In the genomic region with DNA sequence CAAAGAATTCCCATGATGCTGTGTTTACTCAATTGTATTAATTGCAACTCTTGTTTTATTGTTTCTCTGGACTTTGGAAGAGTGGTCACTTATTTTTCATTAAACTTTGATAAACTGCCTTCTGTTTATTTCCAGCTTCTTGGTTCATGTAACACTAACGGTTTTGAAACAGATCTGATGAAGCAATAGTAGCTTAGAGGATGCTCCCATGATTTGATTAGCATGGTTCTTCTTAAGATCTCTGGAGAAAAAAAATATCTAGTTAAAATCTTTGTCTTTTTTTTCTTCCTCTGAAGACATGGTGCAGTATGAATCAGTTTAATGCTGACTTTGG, we compare ENCODE assay signal across 1 cellular context.
TF ChIP-seq lines count a peak whose summit lies in the region.

No MANE protein-coding gene starts in this region.

TF ChIP-seq in HepG2, 621 proteins besides CTCF, POLR2A, EP300 and RAD21 (continued from another document):
- TF ChIP-seq, protein P1, sequence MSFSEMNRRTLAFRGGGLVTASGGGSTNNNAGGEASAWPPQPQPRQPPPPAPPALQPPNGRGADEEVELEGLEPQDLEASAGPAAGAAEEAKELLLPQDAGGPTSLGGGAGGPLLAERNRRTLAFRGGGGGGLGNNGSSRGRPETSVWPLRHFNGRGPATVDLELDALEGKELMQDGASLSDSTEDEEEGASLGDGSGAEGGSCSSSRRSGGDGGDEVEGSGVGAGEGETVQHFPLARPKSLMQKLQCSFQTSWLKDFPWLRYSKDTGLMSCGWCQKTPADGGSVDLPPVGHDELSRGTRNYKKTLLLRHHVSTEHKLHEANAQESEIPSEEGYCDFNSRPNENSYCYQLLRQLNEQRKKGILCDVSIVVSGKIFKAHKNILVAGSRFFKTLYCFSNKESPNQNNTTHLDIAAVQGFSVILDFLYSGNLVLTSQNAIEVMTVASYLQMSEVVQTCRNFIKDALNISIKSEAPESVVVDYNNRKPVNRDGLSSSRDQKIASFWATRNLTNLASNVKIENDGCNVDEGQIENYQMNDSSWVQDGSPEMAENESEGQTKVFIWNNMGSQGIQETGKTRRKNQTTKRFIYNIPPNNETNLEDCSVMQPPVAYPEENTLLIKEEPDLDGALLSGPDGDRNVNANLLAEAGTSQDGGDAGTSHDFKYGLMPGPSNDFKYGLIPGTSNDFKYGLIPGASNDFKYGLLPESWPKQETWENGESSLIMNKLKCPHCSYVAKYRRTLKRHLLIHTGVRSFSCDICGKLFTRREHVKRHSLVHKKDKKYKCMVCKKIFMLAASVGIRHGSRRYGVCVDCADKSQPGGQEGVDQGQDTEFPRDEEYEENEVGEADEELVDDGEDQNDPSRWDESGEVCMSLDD (CRISPR knock-in tag; IDR thresholded peaks at IDR 0.05; ENCODE audit: borderline replicate concordance) = no peak
- TF ChIP-seq MAFK (conservative IDR thresholded peaks at IDR 0.05 in 1 of 2, IDR thresholded peaks at IDR 0.05 in 1 of 2; ENCODE audit: low read length in 2 of 2) (peak; percentile 73 to 79; a peak in 2 of 4 replicates), RBFOX2 (IDR thresholded peaks at IDR 0.05; ENCODE audit: low read depth, low read length) (no peak), PRPF4 (IDR thresholded peaks at IDR 0.05; ENCODE audit: low read depth, low read length, poor library complexity, severe bottlenecking) (no peak), PLRG1 (conservative IDR thresholded peaks at IDR 0.05) (no peak), MXD4 (CRISPR knock-in tag; IDR thresholded peaks at IDR 0.05) (no peak), ZNF234 (CRISPR knock-in tag; conservative IDR thresholded peaks at IDR 0.05) (no peak), KLF11 (CRISPR knock-in tag; IDR thresholded peaks at IDR 0.05) (0 out of 2 replicates have a peak, but pooled peaks have one; percentile 21), FOXA1 (IDR thresholded peaks at IDR 0.05) (no peak), FOXA1 (CRISPR knock-in tag; IDR thresholded peaks at IDR 0.05) (no peak), SALL2 (CRISPR knock-in tag; IDR thresholded peaks at IDR 0.05) (no peak), ELF1 (CRISPR knock-in tag; IDR thresholded peaks at IDR 0.05) (no peak), CHD4 (IDR thresholded peaks at IDR 0.05; ENCODE audit: borderline replicate concordance, low read length) (0 out of 2 replicates have a peak, but pooled peaks have one; percentile 11), ZMYM3 (CRISPR knock-in tag; IDR thresholded peaks at IDR 0.05) (no peak), ZC3H13 (CRISPR knock-in tag; IDR thresholded peaks at IDR 0.05) (no peak), NCOR1 (IDR thresholded peaks at IDR 0.05; ENCODE audit: borderline replicate concordance, low read length) (no peak), ZSCAN22 (CRISPR knock-in tag; IDR thresholded peaks at IDR 0.05) (no peak), SIN3B (IDR thresholded peaks at IDR 0.05; ENCODE audit: low read length) (no peak), GATAD1 (CRISPR knock-in tag; IDR thresholded peaks at IDR 0.05) (no peak), CEBPB (IDR thresholded peaks at IDR 0.05; ENCODE audit: borderline replicate concordance, low read depth, low read length) (peak; percentile 49; the same call in 1 of the 2 replicates), KLF9 (CRISPR knock-in tag; IDR thresholded peaks at IDR 0.05; ENCODE audit: low read depth) (no peak), ZNF724P (CRISPR knock-in tag; IDR thresholded peaks at IDR 0.05; ENCODE audit: borderline replicate concordance) (no peak), ZFP36L1 (CRISPR knock-in tag; IDR thresholded peaks at IDR 0.05) (no peak), ISX (CRISPR knock-in tag; conservative IDR thresholded peaks at IDR 0.05) (no peak), GABPB1 (CRISPR knock-in tag; IDR thresholded peaks at IDR 0.05) (0 out of 2 replicates have a peak, but pooled peaks have one; percentile 0)
- TF ChIP-seq, protein P2, sequence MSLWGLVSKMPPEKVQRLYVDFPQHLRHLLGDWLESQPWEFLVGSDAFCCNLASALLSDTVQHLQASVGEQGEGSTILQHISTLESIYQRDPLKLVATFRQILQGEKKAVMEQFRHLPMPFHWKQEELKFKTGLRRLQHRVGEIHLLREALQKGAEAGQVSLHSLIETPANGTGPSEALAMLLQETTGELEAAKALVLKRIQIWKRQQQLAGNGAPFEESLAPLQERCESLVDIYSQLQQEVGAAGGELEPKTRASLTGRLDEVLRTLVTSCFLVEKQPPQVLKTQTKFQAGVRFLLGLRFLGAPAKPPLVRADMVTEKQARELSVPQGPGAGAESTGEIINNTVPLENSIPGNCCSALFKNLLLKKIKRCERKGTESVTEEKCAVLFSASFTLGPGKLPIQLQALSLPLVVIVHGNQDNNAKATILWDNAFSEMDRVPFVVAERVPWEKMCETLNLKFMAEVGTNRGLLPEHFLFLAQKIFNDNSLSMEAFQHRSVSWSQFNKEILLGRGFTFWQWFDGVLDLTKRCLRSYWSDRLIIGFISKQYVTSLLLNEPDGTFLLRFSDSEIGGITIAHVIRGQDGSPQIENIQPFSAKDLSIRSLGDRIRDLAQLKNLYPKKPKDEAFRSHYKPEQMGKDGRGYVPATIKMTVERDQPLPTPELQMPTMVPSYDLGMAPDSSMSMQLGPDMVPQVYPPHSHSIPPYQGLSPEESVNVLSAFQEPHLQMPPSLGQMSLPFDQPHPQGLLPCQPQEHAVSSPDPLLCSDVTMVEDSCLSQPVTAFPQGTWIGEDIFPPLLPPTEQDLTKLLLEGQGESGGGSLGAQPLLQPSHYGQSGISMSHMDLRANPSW (CRISPR knock-in tag; IDR thresholded peaks at IDR 0.05; ENCODE audit: borderline replicate concordance) = no peak
- TF ChIP-seq, protein P3, sequence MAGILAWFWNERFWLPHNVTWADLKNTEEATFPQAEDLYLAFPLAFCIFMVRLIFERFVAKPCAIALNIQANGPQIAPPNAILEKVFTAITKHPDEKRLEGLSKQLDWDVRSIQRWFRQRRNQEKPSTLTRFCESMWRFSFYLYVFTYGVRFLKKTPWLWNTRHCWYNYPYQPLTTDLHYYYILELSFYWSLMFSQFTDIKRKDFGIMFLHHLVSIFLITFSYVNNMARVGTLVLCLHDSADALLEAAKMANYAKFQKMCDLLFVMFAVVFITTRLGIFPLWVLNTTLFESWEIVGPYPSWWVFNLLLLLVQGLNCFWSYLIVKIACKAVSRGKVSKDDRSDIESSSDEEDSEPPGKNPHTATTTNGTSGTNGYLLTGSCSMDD (CRISPR knock-in tag; IDR thresholded peaks at IDR 0.05) = no peak
- TF ChIP-seq, protein P4, sequence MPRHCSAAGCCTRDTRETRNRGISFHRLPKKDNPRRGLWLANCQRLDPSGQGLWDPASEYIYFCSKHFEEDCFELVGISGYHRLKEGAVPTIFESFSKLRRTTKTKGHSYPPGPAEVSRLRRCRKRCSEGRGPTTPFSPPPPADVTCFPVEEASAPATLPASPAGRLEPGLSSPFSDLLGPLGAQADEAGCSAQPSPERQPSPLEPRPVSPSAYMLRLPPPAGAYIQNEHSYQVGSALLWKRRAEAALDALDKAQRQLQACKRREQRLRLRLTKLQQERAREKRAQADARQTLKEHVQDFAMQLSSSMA (CRISPR knock-in tag; IDR thresholded peaks at IDR 0.05) = no peak
- TF ChIP-seq, protein P5, sequence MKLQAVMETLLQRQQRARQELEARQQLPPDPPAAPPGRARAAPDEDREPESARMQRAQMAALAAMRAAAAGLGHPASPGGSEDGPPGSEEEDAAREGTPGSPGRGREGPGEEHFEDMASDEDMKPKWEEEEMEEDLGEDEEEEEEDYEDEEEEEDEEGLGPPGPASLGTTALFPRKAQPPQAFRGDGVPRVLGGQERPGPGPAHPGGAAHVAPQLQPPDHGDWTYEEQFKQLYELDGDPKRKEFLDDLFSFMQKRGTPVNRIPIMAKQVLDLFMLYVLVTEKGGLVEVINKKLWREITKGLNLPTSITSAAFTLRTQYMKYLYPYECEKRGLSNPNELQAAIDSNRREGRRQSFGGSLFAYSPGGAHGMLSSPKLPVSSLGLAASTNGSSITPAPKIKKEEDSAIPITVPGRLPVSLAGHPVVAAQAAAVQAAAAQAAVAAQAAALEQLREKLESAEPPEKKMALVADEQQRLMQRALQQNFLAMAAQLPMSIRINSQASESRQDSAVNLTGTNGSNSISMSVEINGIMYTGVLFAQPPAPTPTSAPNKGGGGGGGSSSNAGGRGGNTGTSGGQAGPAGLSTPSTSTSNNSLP (IDR thresholded peaks at IDR 0.05; ENCODE audit: low read depth, low read length) = no peak; the same call in 1 of the 2 replicates
- TF ChIP-seq, protein P6, sequence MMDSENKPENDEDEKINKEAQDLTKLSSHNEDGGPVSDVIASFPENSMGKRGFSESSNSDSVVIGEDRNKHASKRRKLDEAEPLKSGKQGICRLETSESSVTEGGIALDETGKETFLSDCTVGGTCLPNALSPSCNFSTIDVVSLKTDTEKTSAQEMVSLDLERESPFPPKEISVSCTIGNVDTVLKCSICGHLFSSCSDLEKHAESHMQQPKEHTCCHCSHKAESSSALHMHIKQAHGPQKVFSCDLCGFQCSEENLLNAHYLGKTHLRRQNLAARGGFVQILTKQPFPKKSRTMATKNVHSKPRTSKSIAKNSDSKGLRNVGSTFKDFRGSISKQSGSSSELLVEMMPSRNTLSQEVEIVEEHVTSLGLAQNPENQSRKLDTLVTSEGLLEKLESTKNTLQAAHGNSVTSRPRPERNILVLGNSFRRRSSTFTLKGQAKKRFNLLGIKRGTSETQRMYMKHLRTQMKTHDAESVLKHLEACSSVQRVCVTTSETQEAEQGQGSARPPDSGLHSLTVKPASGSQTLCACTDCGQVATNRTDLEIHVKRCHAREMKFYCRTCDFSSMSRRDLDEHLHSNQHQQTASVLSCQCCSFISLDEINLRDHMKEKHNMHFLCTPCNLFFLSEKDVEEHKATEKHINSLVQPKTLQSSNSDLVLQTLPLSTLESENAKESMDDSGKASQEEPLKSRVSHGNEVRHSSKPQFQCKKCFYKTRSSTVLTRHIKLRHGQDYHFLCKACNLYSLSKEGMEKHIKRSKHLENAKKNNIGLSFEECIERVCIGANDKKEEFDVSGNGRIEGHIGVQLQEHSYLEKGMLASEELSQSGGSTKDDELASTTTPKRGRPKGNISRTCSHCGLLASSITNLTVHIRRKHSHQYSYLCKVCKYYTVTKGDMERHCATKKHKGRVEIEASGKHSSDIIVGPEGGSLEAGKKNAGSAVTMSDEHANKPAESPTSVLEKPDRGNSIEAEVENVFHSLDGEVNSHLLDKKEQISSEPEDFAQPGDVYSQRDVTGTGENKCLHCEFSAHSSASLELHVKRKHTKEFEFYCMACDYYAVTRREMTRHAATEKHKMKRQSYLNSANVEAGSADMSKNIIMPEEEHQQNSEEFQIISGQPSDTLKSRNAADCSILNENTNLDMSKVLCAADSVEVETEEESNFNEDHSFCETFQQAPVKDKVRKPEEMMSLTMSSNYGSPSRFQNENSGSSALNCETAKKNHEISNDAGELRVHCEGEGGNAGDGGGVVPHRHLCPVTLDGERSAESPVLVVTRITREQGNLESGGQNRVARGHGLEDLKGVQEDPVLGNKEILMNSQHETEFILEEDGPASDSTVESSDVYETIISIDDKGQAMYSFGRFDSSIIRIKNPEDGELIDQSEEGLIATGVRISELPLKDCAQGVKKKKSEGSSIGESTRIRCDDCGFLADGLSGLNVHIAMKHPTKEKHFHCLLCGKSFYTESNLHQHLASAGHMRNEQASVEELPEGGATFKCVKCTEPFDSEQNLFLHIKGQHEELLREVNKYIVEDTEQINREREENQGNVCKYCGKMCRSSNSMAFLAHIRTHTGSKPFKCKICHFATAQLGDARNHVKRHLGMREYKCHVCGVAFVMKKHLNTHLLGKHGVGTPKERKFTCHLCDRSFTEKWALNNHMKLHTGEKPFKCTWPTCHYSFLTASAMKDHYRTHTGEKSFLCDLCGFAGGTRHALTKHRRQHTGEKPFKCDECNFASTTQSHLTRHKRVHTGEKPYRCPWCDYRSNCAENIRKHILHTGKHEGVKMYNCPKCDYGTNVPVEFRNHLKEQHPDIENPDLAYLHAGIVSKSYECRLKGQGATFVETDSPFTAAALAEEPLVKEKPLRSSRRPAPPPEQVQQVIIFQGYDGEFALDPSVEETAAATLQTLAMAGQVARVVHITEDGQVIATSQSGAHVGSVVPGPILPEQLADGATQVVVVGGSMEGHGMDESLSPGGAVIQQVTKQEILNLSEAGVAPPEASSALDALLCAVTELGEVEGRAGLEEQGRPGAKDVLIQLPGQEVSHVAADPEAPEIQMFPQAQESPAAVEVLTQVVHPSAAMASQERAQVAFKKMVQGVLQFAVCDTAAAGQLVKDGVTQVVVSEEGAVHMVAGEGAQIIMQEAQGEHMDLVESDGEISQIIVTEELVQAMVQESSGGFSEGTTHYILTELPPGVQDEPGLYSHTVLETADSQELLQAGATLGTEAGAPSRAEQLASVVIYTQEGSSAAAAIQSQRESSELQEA (CRISPR knock-in tag; IDR thresholded peaks at IDR 0.05; ENCODE audit: not compliant biosample characterization) = no peak
- TF ChIP-seq, protein P7, sequence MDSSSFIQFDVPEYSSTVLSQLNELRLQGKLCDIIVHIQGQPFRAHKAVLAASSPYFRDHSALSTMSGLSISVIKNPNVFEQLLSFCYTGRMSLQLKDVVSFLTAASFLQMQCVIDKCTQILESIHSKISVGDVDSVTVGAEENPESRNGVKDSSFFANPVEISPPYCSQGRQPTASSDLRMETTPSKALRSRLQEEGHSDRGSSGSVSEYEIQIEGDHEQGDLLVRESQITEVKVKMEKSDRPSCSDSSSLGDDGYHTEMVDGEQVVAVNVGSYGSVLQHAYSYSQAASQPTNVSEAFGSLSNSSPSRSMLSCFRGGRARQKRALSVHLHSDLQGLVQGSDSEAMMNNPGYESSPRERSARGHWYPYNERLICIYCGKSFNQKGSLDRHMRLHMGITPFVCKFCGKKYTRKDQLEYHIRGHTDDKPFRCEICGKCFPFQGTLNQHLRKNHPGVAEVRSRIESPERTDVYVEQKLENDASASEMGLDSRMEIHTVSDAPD (CRISPR knock-in tag; IDR thresholded peaks at IDR 0.05) = no peak
- TF ChIP-seq, protein P8, sequence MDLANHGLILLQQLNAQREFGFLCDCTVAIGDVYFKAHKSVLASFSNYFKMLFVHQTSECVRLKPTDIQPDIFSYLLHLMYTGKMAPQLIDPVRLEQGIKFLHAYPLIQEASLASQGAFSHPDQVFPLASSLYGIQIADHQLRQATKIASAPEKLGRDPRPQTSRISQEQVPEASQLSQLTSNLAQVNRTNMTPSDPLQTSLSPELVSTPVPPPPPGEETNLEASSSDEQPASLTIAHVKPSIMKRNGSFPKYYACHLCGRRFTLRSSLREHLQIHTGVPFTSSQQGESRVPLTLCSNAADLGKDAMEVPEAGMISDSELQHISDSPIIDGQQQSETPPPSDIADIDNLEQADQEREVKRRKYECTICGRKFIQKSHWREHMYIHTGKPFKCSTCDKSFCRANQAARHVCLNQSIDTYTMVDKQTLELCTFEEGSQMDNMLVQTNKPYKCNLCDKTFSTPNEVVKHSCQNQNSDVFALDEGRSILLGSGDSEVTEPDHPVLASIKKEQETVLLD (CRISPR knock-in tag; IDR thresholded peaks at IDR 0.05; ENCODE audit: low read depth) = no peak
